ENCODE assay signal across 31 cellular contexts in the genomic region with DNA sequence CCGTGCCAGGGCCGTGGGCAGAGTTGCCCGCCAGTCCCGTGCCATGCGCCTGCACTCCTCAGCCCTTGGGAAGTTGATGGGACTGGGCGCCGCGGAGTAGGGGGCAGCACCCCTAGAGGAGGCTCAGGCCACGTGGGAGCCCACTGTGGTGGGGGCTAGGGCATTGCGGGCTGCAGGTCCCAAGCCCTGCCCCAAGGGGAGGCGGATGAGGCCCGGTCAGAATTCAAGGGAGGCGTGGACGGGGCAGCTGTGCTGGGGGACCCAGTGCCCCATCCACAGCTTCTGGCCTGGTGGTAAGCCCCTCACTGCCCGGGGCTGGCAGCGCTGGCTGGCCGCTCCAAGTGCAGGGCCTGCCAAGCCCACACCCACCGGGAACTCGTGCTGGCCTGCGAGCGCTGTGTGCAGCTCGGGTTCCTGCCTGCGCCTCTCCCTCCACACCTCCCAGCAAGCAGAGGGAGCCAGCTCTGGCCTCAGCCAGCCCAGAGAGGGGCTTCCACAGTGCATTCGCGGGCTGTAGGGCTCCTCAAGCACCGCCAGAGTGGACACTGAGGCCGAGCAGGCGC.
"Had no signal": no experiment of that assay in that cellular context is flagged by ENCODE, and none has a peak within 500 bp of the region (broad histone marks: within the 10 kb centered on the region; RNA-seq: fewer than 3 reads in every experiment).

No MANE protein-coding gene starts in this region.

- H3K36me3 Mint-ChIP-seq: activated naive CD8-positive, alpha-beta T cell had no signal

- H3K27me3 Mint-ChIP-seq: activated B cell treated with CpG ODN at 0.5 μM for 24 hours; activated CD8-positive, alpha-beta T cell treated with anti-CD3 and anti-CD28 coated beads for 36 hours; activated naive CD8-positive, alpha-beta T cell; activated T-helper 17 cell treated with anti-CD3 and anti-CD28 coated beads, Interleukin-2, amount 50 U/mL, for 72 hours; effector memory CD8-positive, alpha-beta T cell; T-helper 17 cell had no signal

- H3K4me1 ChIP-seq: body of pancreas, esophagus muscularis mucosa, gastrocnemius medialis had no signal

- ATAC-seq: activated CD4-positive, CD25-positive, alpha-beta regulatory T cell treated with anti-CD3 and anti-CD28 coated beads, Interleukin-2, amount 50 U/mL, for 24 hours; activated CD8-positive, alpha-beta T cell treated with anti-CD3 and anti-CD28 coated beads for 36 hours; activated T-cell treated with anti-CD3 and anti-CD28 coated beads, Interleukin-2, amount 50 U/mL, for 4 hours; activated T-helper 17 cell treated with anti-CD3 and anti-CD28 coated beads, Interleukin-2, amount 50 U/mL, for 72 hours; body of pancreas; effector memory CD8-positive, alpha-beta T cell; foreskin keratinocyte; gastrocnemius medialis; T-helper 17 cell had no signal

- H3K4me1 Mint-ChIP-seq: activated B cell treated with CpG ODN at 0.5 μM for 24 hours; activated T-helper 17 cell treated with anti-CD3 and anti-CD28 coated beads, Interleukin-2, amount 50 U/mL, for 72 hours; T-helper 17 cell had no signal

- H3K36me3 ChIP-seq: esophagus muscularis mucosa, gastrocnemius medialis, WERI-Rb-1 had no signal

- H3K27me3 ChIP-seq: body of pancreas, esophagus muscularis mucosa, foreskin keratinocyte, gastrocnemius medialis had no signal

- H3K27ac Mint-ChIP-seq: activated B cell treated with CpG ODN at 0.5 μM for 24 hours; activated CD8-positive, alpha-beta T cell treated with anti-CD3 and anti-CD28 coated beads for 36 hours; activated naive CD8-positive, alpha-beta T cell; activated T-helper 17 cell treated with anti-CD3 and anti-CD28 coated beads, Interleukin-2, amount 50 U/mL, for 72 hours; effector memory CD8-positive, alpha-beta T cell; T-helper 17 cell; T-helper 2 cell treated with Interferon-gamma antibody and Interleukin-4, amounts not matched to agents 5 μg/mL and 100 μg/mL, for 36 hours had no signal

- H3K9me3 ChIP-seq: body of pancreas, gastrocnemius medialis had no signal

- DNase-seq: activated B cell treated with CpG ODN at 0.5 μM for 24 hours; activated CD4-positive, alpha-beta T cell treated with anti-CD3 and anti-CD28 coated beads for 48 hours; activated CD4-positive, alpha-beta T cell treated with anti-CD3 and anti-CD28 coated beads, Interleukin-2, amount 50 U/mL, for 1 hour; activated CD4-positive, alpha-beta T cell treated with anti-CD3 and anti-CD28 coated beads, Interleukin-2, amount 50 U/mL, for 48 hours; activated CD8-positive, alpha-beta memory T cell treated with anti-CD3 and anti-CD28 coated beads for 24 hours; activated CD8-positive, alpha-beta T cell treated with anti-CD3 and anti-CD28 coated beads for 36 hours; activated effector memory CD4-positive, alpha-beta T cell treated with Interleukin-2 at 50 U/mL for 16 hours; activated gamma-delta T cell treated with Interleukin-2 at 50 U/mL for 16 hours; activated naive CD4-positive, alpha-beta T cell treated with anti-CD3 and anti-CD28 coated beads, Interleukin-2, amount 50 U/mL, for 16 hours; activated naive CD4-positive, alpha-beta T cell treated with Interleukin-2 at 50 U/mL for 16 hours; activated T-cell treated with anti-CD3 and anti-CD28 coated beads, Interleukin-2, amount 50 U/mL, for 4 hours; amniotic stem cell; anterior cingulate cortex; body of pancreas; caudate nucleus; cortex of kidney; dermis blood vessel endothelial cell; effector CD4-positive, alpha-beta T cell; effector memory CD8-positive, alpha-beta T cell; erythroblast; foreskin keratinocyte; gastrocnemius medialis; T-helper 1 cell; T-helper 17 cell; T1000; WERI-Rb-1 had no signal

- H3K27ac ChIP-seq: body of pancreas, esophagus muscularis mucosa, foreskin keratinocyte, gastrocnemius medialis, WERI-Rb-1 had no signal

- H3K9me3 Mint-ChIP-seq: activated T-cell treated with anti-CD3 and anti-CD28 coated beads, Interleukin-2, amount 50 U/mL, for 4 hours had no signal

- H3K4me3 ChIP-seq: body of pancreas, esophagus muscularis mucosa, gastrocnemius medialis had no signal

- H3K4me3 Mint-ChIP-seq: activated B cell treated with CpG ODN at 0.5 μM for 24 hours; activated CD8-positive, alpha-beta T cell treated with anti-CD3 and anti-CD28 coated beads for 36 hours; activated naive CD8-positive, alpha-beta T cell; activated T-cell treated with anti-CD3 and anti-CD28 coated beads, Interleukin-2, amount 50 U/mL, for 4 hours; activated T-helper 17 cell treated with anti-CD3 and anti-CD28 coated beads, Interleukin-2, amount 50 U/mL, for 72 hours; effector memory CD8-positive, alpha-beta T cell; T-helper 17 cell; T-helper 2 cell treated with Interferon-gamma antibody and Interleukin-4, amounts not matched to agents 5 μg/mL and 100 μg/mL, for 36 hours had no signal
